Comparison of ENCODE assay signal across 7 cellular contexts in the genomic region with DNA sequence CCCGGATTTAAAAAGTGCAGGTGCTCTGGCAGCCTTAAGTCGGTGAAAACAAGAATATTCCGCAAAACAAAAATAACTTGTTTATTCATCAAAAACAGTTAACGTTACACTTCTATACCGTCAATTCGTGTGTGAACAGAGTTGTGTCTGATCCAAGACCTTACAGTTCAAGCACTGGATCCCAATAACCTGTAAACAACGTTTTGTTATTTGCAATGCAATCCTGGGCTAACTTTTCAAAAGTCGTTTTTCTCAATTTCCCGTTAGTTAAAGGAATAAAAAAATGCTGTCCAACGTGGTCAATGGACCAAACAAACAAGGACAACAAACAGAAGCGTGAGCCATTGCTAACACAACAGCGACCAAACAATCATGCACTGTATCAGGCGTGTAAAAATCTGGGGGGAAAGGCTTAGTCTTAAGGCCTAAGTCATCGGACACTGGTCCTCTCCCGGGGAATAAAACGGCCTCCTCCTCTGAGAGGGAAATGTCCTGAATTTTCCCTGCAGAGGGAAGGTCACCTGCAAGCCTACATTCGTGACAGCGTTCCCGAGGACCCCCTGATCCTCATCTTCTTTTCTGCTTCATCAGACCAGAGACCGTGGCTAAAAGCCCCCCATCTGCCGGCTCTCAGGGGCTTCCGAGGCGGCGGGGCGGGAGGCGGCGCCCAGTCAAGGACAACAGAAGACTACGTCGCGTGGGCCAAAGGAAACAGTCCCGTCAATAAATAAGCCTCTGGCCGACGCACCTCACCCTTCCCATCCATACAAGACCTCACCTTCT. TPM values are rescaled to one million over a fixed set of nuclear protein-coding genes. Genes with fewer than 3 reads are reported as not detected.
DNase-seq lines count a peak whose midpoint lies in the region; ATAC-seq and TF ChIP-seq lines count a peak whose summit lies in the region.

No MANE protein-coding gene starts in this region.

- no peaks in the 10 kb centered on the region for H3K9me3 Mint-ChIP-seq in H9

- H3K79me1 ChIP-seq in H9 (ENCODE audit: insufficient read depth, low read depth, low read length, poor library complexity, severe bottlenecking): peaks cover 10% of the 10 kb centered on the region

- peak overlapping the region; percentile 42 for H3K56ac ChIP-seq in H9 (ENCODE audit: insufficient read length, low read depth, low read length)

- H3K18ac ChIP-seq in H9 (ENCODE audit: insufficient read length, low read depth, low read length): no peak overlapping the region

- H2BK15ac ChIP-seq in H9 (ENCODE audit: low read depth, low read length): no peak overlapping the region

- ATAC-seq in GM18498 (IDR thresholded peaks at IDR 0.05; ENCODE audit: unreplicated experiment): peak; percentile 17
- ATAC-seq in thoracic aorta (ENCODE audit: insufficient number of reproducible peaks, low FRiP score, low read depth): peak; percentile 4

- H2AK5ac ChIP-seq in H9 (ENCODE audit: insufficient read length, low read length): no peak overlapping the region

- H2AFZ ChIP-seq in H9 (ENCODE audit: low read length): no peak overlapping the region

- H3K4me3 ChIP-seq in MG63 (peak overlapping the region; percentile 71), lower leg skin (ENCODE audit: low read depth, poor library complexity, severe bottlenecking) (peak overlapping the region; percentile 74), thoracic aorta (peak overlapping the region; percentile 93)

- H3K27ac ChIP-seq in H9 (ENCODE audit: insufficient read length, low read depth, low read length) (peak overlapping the region; percentile 34), caudate nucleus (ENCODE audit: low read depth, low read length) (peak overlapping the region; percentile 93), thoracic aorta (peak overlapping the region; percentile 80 to 97)

- H3K36me3 Mint-ChIP-seq in H9 (ENCODE audit: insufficient read depth in 1 of 3, low read depth in 3 of 3): peaks cover 40 to 55% (median 41%) of the 10 kb centered on the region in 3 experiments

- H2BK12ac ChIP-seq in H9 (ENCODE audit: insufficient read length, low read depth, low read length): no peak overlapping the region

- H3K27ac Mint-ChIP-seq in H9: peak overlapping the region; percentile 98 to 99 (median 98)

- no peak overlapping the region for H4K91ac ChIP-seq in H9 (ENCODE audit: insufficient read length, low read depth, low read length)

- H3K27me3 ChIP-seq in H9 (ENCODE audit: insufficient read depth, low read length) (no peaks in the 10 kb centered on the region), MG63 (no peaks in the 10 kb centered on the region), thoracic aorta (replicated peaks; ENCODE audit: insufficient read depth) (no peaks in the 10 kb centered on the region)

- H3K23ac ChIP-seq in H9 (ENCODE audit: insufficient read length, low read depth, low read length): no peak overlapping the region

- H3K27me3 Mint-ChIP-seq in H9 (ENCODE audit: low read depth): 0 out of 2 replicates have a peak, but pooled peaks cover 1% of the 10 kb centered on the region

- H3K4me1 ChIP-seq in H9 (ENCODE audit: insufficient read depth, low read length): no peaks in the 10 kb centered on the region
- peaks cover 18 to 26% of the 10 kb centered on the region in 2 donors for H3K4me1 ChIP-seq in thoracic aorta (ENCODE audit: control insufficient read depth in 1 of 2, low read depth in 2 of 2)

- no peak for TF ChIP-seq POLR2A in lower leg skin (IDR thresholded peaks at IDR 0.05)

- no peak overlapping the region for H2BK5ac ChIP-seq in H9 (ENCODE audit: insufficient read length, low read length)

- H3K4me2 ChIP-seq in H9 (ENCODE audit: insufficient read depth, insufficient read length, low read length): peak overlapping the region; percentile 89

- H3K9me3 ChIP-seq in H9 (ENCODE audit: control insufficient read depth, low read depth, low read length): no peaks in the 10 kb centered on the region
- H3K9me3 ChIP-seq in MG63: peaks cover 5% of the 10 kb centered on the region; the same call in 1 of the 2 replicates
- no peaks in the 10 kb centered on the region for H3K9me3 ChIP-seq in thoracic aorta

- peak overlapping the region; percentile 98 to 99 for H3K4me3 Mint-ChIP-seq in H9

- peaks cover 16 to 23% of the 10 kb centered on the region in 2 experiments for H3K4me1 Mint-ChIP-seq in H9

- H3K36me3 ChIP-seq in MG63 (peaks cover 62% of the 10 kb centered on the region), thoracic aorta (peaks cover 12% of the 10 kb centered on the region)

- DNase-seq in H9 (no peak), MG63 (no peak), caudate nucleus (lab: John Stamatoyannopoulos, UW) (peak in 1 of 61 donors; percentile 62), lower leg skin (ENCODE audit: low spot score in 2 of 2) (no peak), thoracic aorta (ENCODE audit: low spot score) (no peak)
- DNase-seq in stimulated activated CD4-positive, alpha-beta T cell treated with anti-CD3 and anti-CD28 coated beads, Interleukin-1b, Interleukin-23, amount 100 ng/mL, for 48 hours: no peak

- H4K5ac ChIP-seq in H9 (ENCODE audit: insufficient read length, low read depth, low read length): no peak overlapping the region

- H3K9ac ChIP-seq in H9 (ENCODE audit: extremely low read depth, insufficient read length, low read length): peak overlapping the region; percentile 97

- peak overlapping the region; percentile 74; the same call in 1 of the 2 replicates for H3K14ac ChIP-seq in H9 (ENCODE audit: insufficient read depth, low read length)

- H3K23me2 ChIP-seq in H9 (ENCODE audit: insufficient read length, low read depth, low read length, poor library complexity, severe bottlenecking): peaks cover 12% of the 10 kb centered on the region

- peaks cover 35% of the 10 kb centered on the region; the same call in 1 of the 2 replicates for H3K79me2 ChIP-seq in H9 (ENCODE audit: insufficient read depth, low read length)

- H4K20me1 ChIP-seq in H9 (ENCODE audit: control insufficient read depth, insufficient read depth, insufficient read length): no peaks in the 10 kb centered on the region

- no peak overlapping the region for H3T11ph ChIP-seq in H9 (ENCODE audit: low read length)

- no peak overlapping the region for H3K4ac ChIP-seq in H9 (ENCODE audit: low read depth, low read length)

- no peak overlapping the region for H2BK120ac ChIP-seq in H9 (ENCODE audit: low read depth, low read length, poor library complexity, severe bottlenecking)

- H2BK20ac ChIP-seq in H9 (ENCODE audit: low read depth, low read length, poor library complexity, severe bottlenecking): no peak overlapping the region

- intact Hi-C loops in lower leg skin (cut with DNase I; ENCODE audit: low total_unique reads): no loop called here

- TF ChIP-seq CTCF in H9 (conservative IDR thresholded peaks at IDR 0.05) (no peak), lower leg skin (IDR thresholded peaks at IDR 0.05) (no peak), thoracic aorta (IDR thresholded peaks at IDR 0.05) (no peak)

- no peak overlapping the region for H4K8ac ChIP-seq in H9 (replicated peaks; ENCODE audit: insufficient read length, low read depth, low read length)

- no CpG with 5 or more reads among the region's 33 CpGs for WGBS in H9 (ENCODE audit: extremely low coverage, insufficient read length, low lambda C conversion rate)
- WGBS in lower leg skin, 2 donors: 0 to 1% methylated on average over 33 of the region's 33 CpGs

RNA-seq across cellular contexts. Expression of a gene that starts 0.5 kb away (rescaled TPM):
- 102 and 103 TPM in 2 replicates for total RNA-seq in H9 (2021)
- total RNA-seq in MG63 (2014; rRNA removed; shearing (Covaris generic); ENCODE audit: low replicate concordance): 110 and 146 TPM in 2 replicates
- total RNA-seq in lower leg skin: 100 to 1,000 TPM in 1 of 4 donors, 10 to 100 TPM in 3; 62.5 to 105 (median 79.9) TPM
- total RNA-seq in thoracic aorta: 100 to 1,000 TPM in 1 of 2 donors, 10 to 100 TPM in 1; 63.0 to 115 TPM

RNA-seq across cellular contexts. Expression of a gene that starts 0.9 kb away (rescaled TPM):
- total RNA-seq in H9 (2021) (763 and 768 TPM in 2 replicates), lower leg skin (100 to 1,000 TPM; 483 to 986 (median 575) TPM), thoracic aorta (100 to 1,000 TPM; 123 to 215 TPM)
- 425 and 693 TPM in 2 replicates for total RNA-seq in MG63 (2014; rRNA removed; shearing (Covaris generic); ENCODE audit: low replicate concordance)

Comparison
In these comparisons a context has a peak if more than half of its experiments do, and no peak if none do; other contexts are left out.
1. H3K27ac ChIP-seq: peak in every context shown above with its lines; median percentile 93 in caudate nucleus; 88 in thoracic aorta; 34 in H9.